Comparison of ENCODE assay signal across 1 cellular context in genomic region chr2:240528406-240529040, GRCh38.
TF ChIP-seq lines count a peak whose summit lies in the region.

No MANE protein-coding gene starts in this region.

TF ChIP-seq in IMR-90, 13 proteins besides CTCF, POLR2A, EP300 and RAD21:
- TF ChIP-seq CHD1 (IDR thresholded peaks at IDR 0.05; ENCODE audit: low read depth, low read length): no peak
- no peak for TF ChIP-seq MXI1 (IDR thresholded peaks at IDR 0.05; ENCODE audit: borderline replicate concordance, low read depth, low read length)
- no peak for TF ChIP-seq RCOR1 (IDR thresholded peaks at IDR 0.05; ENCODE audit: insufficient replicate concordance, low read length)
- TF ChIP-seq BHLHE40 (IDR thresholded peaks at IDR 0.05; ENCODE audit: low read depth, low read length): no peak
- no peak for TF ChIP-seq RFX5 (IDR thresholded peaks at IDR 0.05; ENCODE audit: low read depth, low read length)
- no peak for TF ChIP-seq MAZ (IDR thresholded peaks at IDR 0.05; ENCODE audit: borderline replicate concordance, low read depth, low read length)
- no peak for TF ChIP-seq SMC3 (IDR thresholded peaks at IDR 0.05; ENCODE audit: low read depth, low read length)
- TF ChIP-seq, protein P1, sequence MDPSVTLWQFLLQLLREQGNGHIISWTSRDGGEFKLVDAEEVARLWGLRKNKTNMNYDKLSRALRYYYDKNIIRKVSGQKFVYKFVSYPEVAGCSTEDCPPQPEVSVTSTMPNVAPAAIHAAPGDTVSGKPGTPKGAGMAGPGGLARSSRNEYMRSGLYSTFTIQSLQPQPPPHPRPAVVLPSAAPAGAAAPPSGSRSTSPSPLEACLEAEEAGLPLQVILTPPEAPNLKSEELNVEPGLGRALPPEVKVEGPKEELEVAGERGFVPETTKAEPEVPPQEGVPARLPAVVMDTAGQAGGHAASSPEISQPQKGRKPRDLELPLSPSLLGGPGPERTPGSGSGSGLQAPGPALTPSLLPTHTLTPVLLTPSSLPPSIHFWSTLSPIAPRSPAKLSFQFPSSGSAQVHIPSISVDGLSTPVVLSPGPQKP (IDR thresholded peaks at IDR 0.05; ENCODE audit: borderline replicate concordance, low read depth, low read length): no peak
- no peak for TF ChIP-seq CEBPB (IDR thresholded peaks at IDR 0.05; ENCODE audit: low read depth, low read length)
- no peak for TF ChIP-seq MAFK (IDR thresholded peaks at IDR 0.05; ENCODE audit: low read depth, low read length)
- TF ChIP-seq FOS (IDR thresholded peaks at IDR 0.05; ENCODE audit: low read depth, low read length): no peak
- TF ChIP-seq USF2 (IDR thresholded peaks at IDR 0.05; ENCODE audit: low read depth, low read length): no peak
- no peak for TF ChIP-seq NFE2L2 (IDR thresholded peaks at IDR 0.05; ENCODE audit: low read depth, low read length)
TF ChIP-seq in IMR-90: peak in this region for 0.
